In genomic region chr2:15117409-15118030, GRCh38 we compare ENCODE assay signal across 28 cellular contexts.
"Had no signal": no experiment of that assay in that cellular context is flagged by ENCODE, and none has a peak within 500 bp of the region (broad histone marks: within the 10 kb centered on the region; RNA-seq: fewer than 3 reads in every experiment).

No MANE protein-coding gene starts in this region.

- H3K4me3 ChIP-seq: ascending aorta, body of pancreas, Peyer's patch, SJCRH30 had no signal

- H3K4me1 ChIP-seq: ascending aorta, body of pancreas, Peyer's patch, SJCRH30 had no signal

- H3K27me3 ChIP-seq: ascending aorta, body of pancreas, Peyer's patch, SJCRH30 had no signal

- DNase-seq: activated CD4-positive, alpha-beta memory T cell treated with anti-CD3 and anti-CD28 coated beads for 36 hours; activated CD4-positive, alpha-beta T cell treated with anti-CD3 and anti-CD28 coated beads, Interleukin-2, amount 10 ng/mL, durations not matched to agents 7 days and 5 days; activated CD4-positive, CD25-positive, alpha-beta regulatory T cell; activated CD8-positive, alpha-beta memory T cell treated with anti-CD3 and anti-CD28 coated beads for 24 hours; activated effector memory CD4-positive, alpha-beta T cell treated with anti-CD3 and anti-CD28 coated beads, Interleukin-2, amount 50 U/mL, for 16 hours; activated naive CD4-positive, alpha-beta T cell treated with Interleukin-2 at 50 U/mL for 16 hours; activated naive CD8-positive, alpha-beta T cell treated with anti-CD3 and anti-CD28 coated beads, Interleukin-2, amount 50 U/mL, for 24 hours; activated T-cell treated with anti-CD3 and anti-CD28 coated beads, Interleukin-2, amount 50 U/mL, for 4 hours; amniotic stem cell; body of pancreas; Karpas-422; NCI-H146; NCI-H187 treated with DMSO at 0.1 percent for 48 hours; NCI-H2107; NCI-H2171 treated with DMSO at 0.1 percent for 48 hours; NCI-H226; NCI-H510A; NCI-H69; NK-92 treated with Interleukin-12 subunit alpha and Interleukin-12 subunit beta, amount 100 ng/mL, for 24 hours; Peyer's patch; Right ventricle myocardium superior; SJCRH30; T-helper 17 cell; T-helper 9 cell had no signal

- H3K4me3 Mint-ChIP-seq: activated CD4-positive, alpha-beta memory T cell treated with anti-CD3 and anti-CD28 coated beads for 36 hours; activated CD4-positive, alpha-beta T cell treated with anti-CD3 and anti-CD28 coated beads, Interleukin-2, amount 10 ng/mL, durations not matched to agents 7 days and 5 days; activated naive CD8-positive, alpha-beta T cell treated with anti-CD3 and anti-CD28 coated beads, Interleukin-2, amount 50 U/mL, for 24 hours; activated T-cell treated with anti-CD3 and anti-CD28 coated beads, Interleukin-2, amount 50 U/mL, for 4 hours; central memory CD8-positive, alpha-beta T cell; T-helper 17 cell had no signal

- H3K9me3 ChIP-seq: Peyer's patch, SJCRH30 had no signal

- H3K27ac ChIP-seq: ascending aorta, body of pancreas, Peyer's patch, RWPE1, SJCRH30 had no signal

- H3K27me3 Mint-ChIP-seq: activated CD4-positive, alpha-beta T cell treated with anti-CD3 and anti-CD28 coated beads, Interleukin-2, amount 10 ng/mL, durations not matched to agents 7 days and 5 days; central memory CD8-positive, alpha-beta T cell; T-helper 17 cell had no signal

- H3K27ac Mint-ChIP-seq: activated CD4-positive, alpha-beta memory T cell treated with anti-CD3 and anti-CD28 coated beads for 36 hours; activated CD4-positive, alpha-beta T cell treated with anti-CD3 and anti-CD28 coated beads, Interleukin-2, amount 10 ng/mL, durations not matched to agents 7 days and 5 days; activated naive CD4-positive, alpha-beta T cell treated with anti-CD3 and anti-CD28 coated beads, Interleukin-2, amount 50 U/mL, for 72 hours; activated naive CD8-positive, alpha-beta T cell treated with anti-CD3 and anti-CD28 coated beads, Interleukin-2, amount 50 U/mL, for 24 hours; T-helper 17 cell had no signal

- H3K36me3 ChIP-seq: ascending aorta, Peyer's patch, SJCRH30 had no signal

- ATAC-seq: activated naive CD4-positive, alpha-beta T cell treated with anti-CD3 and anti-CD28 coated beads, Interleukin-2, amount 50 U/mL, for 72 hours; activated naive CD8-positive, alpha-beta T cell treated with anti-CD3 and anti-CD28 coated beads, Interleukin-2, amount 50 U/mL, for 24 hours; activated T-cell treated with anti-CD3 and anti-CD28 coated beads, Interleukin-2, amount 50 U/mL, for 4 hours; body of pancreas; T-helper 17 cell had no signal

- H3K4me1 Mint-ChIP-seq: activated CD4-positive, alpha-beta T cell treated with anti-CD3 and anti-CD28 coated beads, Interleukin-2, amount 10 ng/mL, durations not matched to agents 7 days and 5 days; central memory CD8-positive, alpha-beta T cell; T-helper 17 cell had no signal
